Comparison of ENCODE assay signal across 12 cellular contexts in the genomic region with DNA sequence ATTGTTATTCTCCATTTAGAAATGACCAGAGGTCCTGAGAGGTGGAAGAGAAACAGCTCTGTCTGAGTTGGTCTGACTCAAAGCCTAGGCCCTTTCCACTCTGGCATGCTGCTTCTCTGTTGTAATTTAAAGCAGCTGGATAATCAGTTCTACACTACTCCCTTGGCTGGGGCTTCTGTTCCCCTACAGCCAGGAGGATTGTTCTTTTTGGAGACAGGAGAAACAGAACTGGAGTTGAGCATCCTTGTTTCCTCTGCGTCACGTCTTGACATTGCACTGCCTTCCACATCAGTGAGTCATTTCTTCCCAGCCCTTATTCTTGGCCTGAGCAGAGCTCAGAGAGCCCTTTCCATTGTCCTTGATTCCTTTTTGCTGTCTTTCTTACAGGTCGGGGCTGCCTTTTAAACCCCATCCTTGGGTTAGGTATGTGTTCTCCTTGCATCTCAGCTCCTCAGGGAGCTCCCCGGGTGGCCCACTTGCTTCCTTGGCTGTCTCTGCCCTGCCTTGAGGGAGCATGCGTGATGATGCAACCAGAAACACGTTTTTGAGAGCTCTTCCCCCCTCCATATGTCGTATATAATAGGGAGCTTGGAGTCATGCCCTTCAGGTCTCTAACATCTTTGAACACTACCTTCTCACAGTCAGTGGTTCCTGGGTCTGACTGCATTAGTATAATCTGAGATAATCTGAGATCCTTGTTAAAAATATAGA. TPM values are rescaled to one million over a fixed set of nuclear protein-coding genes. Genes with fewer than 3 reads are reported as not detected.
DNase-seq lines count a peak whose midpoint lies in the region; ATAC-seq and TF ChIP-seq lines count a peak whose summit lies in the region.
"Had no signal": no experiment of that assay in that cellular context is flagged by ENCODE, and none has a peak within 500 bp of the region (broad histone marks: within the 10 kb centered on the region; RNA-seq: fewer than 3 reads in every experiment).

No MANE protein-coding gene starts in this region.

- no peak overlapping the region for H3K4me3 Mint-ChIP-seq in naive thymus-derived CD4-positive, alpha-beta T cell
- H3K4me3 Mint-ChIP-seq in activated CD8-positive, alpha-beta memory T cell treated with anti-CD3 and anti-CD28 coated beads, Interleukin-2, amount 10 ng/mL, durations not matched to agents 7 days and 5 days = no peak overlapping the region
- H3K4me3 Mint-ChIP-seq: activated B cell treated with CpG ODN at 0.5 μM for 24 hours; activated naive CD4-positive, alpha-beta T cell treated with anti-CD3 and anti-CD28 coated beads for 36 hours had no signal

- no peaks in the 10 kb centered on the region for H3K27me3 Mint-ChIP-seq in naive thymus-derived CD4-positive, alpha-beta T cell
- H3K27me3 Mint-ChIP-seq in activated CD8-positive, alpha-beta memory T cell treated with anti-CD3 and anti-CD28 coated beads, Interleukin-2, amount 10 ng/mL, durations not matched to agents 7 days and 5 days = no peaks in the 10 kb centered on the region
- H3K27me3 Mint-ChIP-seq: activated B cell treated with CpG ODN at 0.5 μM for 24 hours had no signal

- H3K9me3 Mint-ChIP-seq in naive thymus-derived CD4-positive, alpha-beta T cell = no peaks in the 10 kb centered on the region
- H3K9me3 Mint-ChIP-seq in activated CD8-positive, alpha-beta memory T cell treated with anti-CD3 and anti-CD28 coated beads, Interleukin-2, amount 10 ng/mL, durations not matched to agents 7 days and 5 days (ENCODE audit: low read depth) = no peaks in the 10 kb centered on the region
- H3K9me3 Mint-ChIP-seq: activated B cell treated with CpG ODN at 0.5 μM for 24 hours; activated naive CD4-positive, alpha-beta T cell treated with anti-CD3 and anti-CD28 coated beads for 36 hours had no signal

- H3K9me3 ChIP-seq in ascending aorta (no peaks in the 10 kb centered on the region), gastroesophageal sphincter (no peaks in the 10 kb centered on the region), stomach (no peaks in the 10 kb centered on the region)
- no peaks in the 10 kb centered on the region for H3K9me3 ChIP-seq in naive thymus-derived CD4-positive, alpha-beta T cell (ENCODE audit: control insufficient read depth in 2 of 3, low read length in 3 of 3)

- DNase-seq in ELR (ENCODE audit: low read depth) (peak; percentile 56), ascending aorta (ENCODE audit: low spot score in 2 of 2) (peak in 1 of 2 donors; percentile 72), stomach (no peak), OCI-M2 (lab: John Stamatoyannopoulos, UW; ENCODE audit: unreplicated experiment) (no peak)
- DNase-seq in naive thymus-derived CD4-positive, alpha-beta T cell = no peak
- DNase-seq in activated CD8-positive, alpha-beta memory T cell treated with anti-CD3 and anti-CD28 coated beads, Interleukin-2, amount 10 ng/mL, durations not matched to agents 7 days and 5 days = no peak
- DNase-seq: activated B cell treated with CpG ODN at 0.5 μM for 24 hours; activated naive CD4-positive, alpha-beta T cell treated with anti-CD3 and anti-CD28 coated beads for 36 hours; GOT3; stimulated activated naive CD8-positive, alpha-beta T cell treated with anti-CD3 and anti-CD28 coated beads, Interleukin-15, Interleukin-2, amounts not matched to agents 100 U/mL and 50 U/mL, for 24 hours had no signal

- intact Hi-C loops in ascending aorta (cut with DNase I) = no loop called here
- intact Hi-C loops in stomach (cut with DNase I; ENCODE audit: low total_unique reads) = no loop called here
- intact Hi-C loops in naive thymus-derived CD4-positive, alpha-beta T cell (cut with micrococcal nuclease) = no loop called here

- H3K4me1 Mint-ChIP-seq in naive thymus-derived CD4-positive, alpha-beta T cell = peaks cover 0 to 4% (median 0%) of the 10 kb centered on the region in 7 donors
- peaks cover 2% of the 10 kb centered on the region for H3K4me1 Mint-ChIP-seq in activated CD8-positive, alpha-beta memory T cell treated with anti-CD3 and anti-CD28 coated beads, Interleukin-2, amount 10 ng/mL, durations not matched to agents 7 days and 5 days

- peaks cover 5 to 7% of the 10 kb centered on the region in 2 donors for H3K4me1 ChIP-seq in ascending aorta
- peaks cover 0 to 16% (median 0%) of the 10 kb centered on the region in 3 donors for H3K4me1 ChIP-seq in gastroesophageal sphincter
- peaks cover 7 to 25% (median 13%) of the 10 kb centered on the region in 4 donors for H3K4me1 ChIP-seq in stomach
- H3K4me1 ChIP-seq in naive thymus-derived CD4-positive, alpha-beta T cell (ENCODE audit: control insufficient read depth in 2 of 2, insufficient read depth in 2 of 2, low read length in 2 of 2) = no peaks in the 10 kb centered on the region

- H3K36me3 ChIP-seq in ascending aorta = peaks cover 52 to 66% of the 10 kb centered on the region in 2 donors
- peaks cover 0 to 68% of the 10 kb centered on the region in 2 donors for H3K36me3 ChIP-seq in gastroesophageal sphincter
- H3K36me3 ChIP-seq in stomach = peaks cover 42 to 92% (median 81%) of the 10 kb centered on the region in 4 donors
- H3K36me3 ChIP-seq in naive thymus-derived CD4-positive, alpha-beta T cell (ENCODE audit: control insufficient read depth in 2 of 3, insufficient read depth in 3 of 3, low read length in 3 of 3) = peaks cover 0 to 58% (median 2%) of the 10 kb centered on the region in 3 experiments

- CTCF ChIA-PET in naive thymus-derived CD4-positive, alpha-beta T cell (lab: Charles Lee) = no interaction called here
- CTCF ChIA-PET in activated CD8-positive, alpha-beta memory T cell treated with anti-CD3 and anti-CD28 coated beads, Interleukin-2, amount 10 ng/mL, durations not matched to agents 7 days and 5 days (lab: Charles Lee) = no interaction called here

- TF ChIP-seq POLR2A in gastroesophageal sphincter (IDR thresholded peaks at IDR 0.05) = no peak
- no peak for TF ChIP-seq POLR2A in stomach (IDR thresholded peaks at IDR 0.05)

- POLR2A ChIA-PET in naive thymus-derived CD4-positive, alpha-beta T cell (lab: Charles Lee) = no interaction called here

- peaks cover 0 to 89% (median 23%) of the 10 kb centered on the region in 5 donors for H3K36me3 Mint-ChIP-seq in naive thymus-derived CD4-positive, alpha-beta T cell
- H3K36me3 Mint-ChIP-seq in activated CD8-positive, alpha-beta memory T cell treated with anti-CD3 and anti-CD28 coated beads, Interleukin-2, amount 10 ng/mL, durations not matched to agents 7 days and 5 days = no peaks in the 10 kb centered on the region

- H3K27ac Mint-ChIP-seq in naive thymus-derived CD4-positive, alpha-beta T cell = no peak overlapping the region
- no peak overlapping the region for H3K27ac Mint-ChIP-seq in activated CD8-positive, alpha-beta memory T cell treated with anti-CD3 and anti-CD28 coated beads, Interleukin-2, amount 10 ng/mL, durations not matched to agents 7 days and 5 days
- H3K27ac Mint-ChIP-seq: activated B cell treated with CpG ODN at 0.5 μM for 24 hours; activated naive CD4-positive, alpha-beta T cell treated with anti-CD3 and anti-CD28 coated beads for 36 hours had no signal

- ATAC-seq in gastroesophageal sphincter (peak; percentile 91), HG03460 (IDR thresholded peaks at IDR 0.05; ENCODE audit: unreplicated experiment) (no peak)
- no peak for ATAC-seq in naive thymus-derived CD4-positive, alpha-beta T cell
- ATAC-seq in activated CD8-positive, alpha-beta memory T cell treated with anti-CD3 and anti-CD28 coated beads, Interleukin-2, amount 10 ng/mL, durations not matched to agents 7 days and 5 days = no peak
- ATAC-seq: stimulated activated naive CD8-positive, alpha-beta T cell treated with anti-CD3 and anti-CD28 coated beads, Interleukin-15, Interleukin-2, amounts not matched to agents 100 U/mL and 50 U/mL, for 24 hours had no signal

- H3K27ac ChIP-seq in ascending aorta (peak overlapping the region; percentile 75), gastroesophageal sphincter (peak overlapping the region in 3 of 4 donors; percentile 64 to 74 (median 67)), stomach (peak overlapping the region in 3 of 5 donors; percentile 47 to 74 (median 65))
- no peak overlapping the region for H3K27ac ChIP-seq in naive thymus-derived CD4-positive, alpha-beta T cell (ENCODE audit: low read depth, low read length)

- TF ChIP-seq CTCF in ascending aorta (IDR thresholded peaks at IDR 0.05) = no peak
- no peak for TF ChIP-seq CTCF in gastroesophageal sphincter (IDR thresholded peaks at IDR 0.05)
- no peak for TF ChIP-seq CTCF in stomach (IDR thresholded peaks at IDR 0.05)

- no peaks in the 10 kb centered on the region for H3K27me3 ChIP-seq in ascending aorta
- H3K27me3 ChIP-seq in gastroesophageal sphincter = no peaks in the 10 kb centered on the region
- no peaks in the 10 kb centered on the region for H3K27me3 ChIP-seq in stomach
- no peaks in the 10 kb centered on the region for H3K27me3 ChIP-seq in naive thymus-derived CD4-positive, alpha-beta T cell (ENCODE audit: control insufficient read depth in 2 of 2, insufficient read depth in 2 of 2, low read length in 2 of 2)

- WGBS in gastroesophageal sphincter (ENCODE audit: low coverage in 1 of 2), 2 donors = 43 to 46% methylated on average over 4 to 7 of the region's 7 CpGs
- WGBS in stomach, 5 donors = 61 to 67% (median 65%) methylated on average over 7 of the region's 7 CpGs

- no peak for TF ChIP-seq EP300 in gastroesophageal sphincter (IDR thresholded peaks at IDR 0.05)
- TF ChIP-seq EP300 in stomach (IDR thresholded peaks at IDR 0.05) = no peak

- H3K4me3 ChIP-seq in ascending aorta (no peak overlapping the region), gastroesophageal sphincter (no peak overlapping the region), stomach (no peak overlapping the region)
- no peak overlapping the region for H3K4me3 ChIP-seq in naive thymus-derived CD4-positive, alpha-beta T cell (ENCODE audit: low read length)

RNA-seq across cellular contexts. Expression of a gene that starts 35.7 kb away (rescaled TPM):
- total RNA-seq in ascending aorta (35.8 TPM), gastroesophageal sphincter (1 to 10 TPM; 1.2 to 4.4 (median 2.1) TPM), stomach (10 to 100 TPM in 2 of 5 donors, 1 to 10 TPM in 2, not detected in 1; 4.1 to 18.3 (median 11.0) TPM)
- 10 to 100 TPM; 10.1 to 15.6 (median 10.3) TPM for polyA plus RNA-seq in stomach
- total RNA-seq in naive thymus-derived CD4-positive, alpha-beta T cell = 1 to 10 TPM in 1 of 5 experiments, under 1 TPM in 2, not detected in 2; 0.64 to 2.8 (median 0.69) TPM
- under 1 TPM; 0.13 to 0.90 TPM for polyA plus RNA-seq in naive thymus-derived CD4-positive, alpha-beta T cell
- total RNA-seq in activated CD8-positive, alpha-beta memory T cell treated with anti-CD3 and anti-CD28 coated beads, Interleukin-2, amount 10 ng/mL, durations not matched to agents 7 days and 5 days = 1 to 10 TPM; 1.5 to 2.4 TPM
